Comparison of ENCODE assay signal across 1 cellular context in genomic region chr15:69576948-69577351, GRCh38.
TF ChIP-seq lines count a peak whose summit lies in the region.

No MANE protein-coding gene starts in this region.

TF ChIP-seq in HepG2, 621 proteins besides CTCF, POLR2A, EP300 and RAD21 (continued from another document):
- TF ChIP-seq KIAA2018 (CRISPR knock-in tag; IDR thresholded peaks at IDR 0.05; ENCODE audit: borderline replicate concordance) (no peak), MTF2 (CRISPR knock-in tag; IDR thresholded peaks at IDR 0.05; ENCODE audit: borderline replicate concordance) (no peak)
